In genomic region chr2:183564726-183565125, GRCh38 we compare ENCODE assay signal across 1 cellular context.
A peak's percentile ranks its signal among the peaks of the same experiment; 100 is the strongest.
TF ChIP-seq lines count a peak whose summit lies in the region.

No MANE protein-coding gene starts in this region.

TF ChIP-seq in GM12878, 131 proteins besides CTCF, POLR2A, EP300 and RAD21:
- no peak for TF ChIP-seq ZNF274 (IDR thresholded peaks at IDR 0.05; ENCODE audit: insufficient read depth, insufficient read length)
- no peak for TF ChIP-seq SMAD1 (IDR thresholded peaks at IDR 0.05; ENCODE audit: low read depth, partially characterized antibody)
- TF ChIP-seq NR2F1 (conservative IDR thresholded peaks at IDR 0.05), result 0 out of 2 replicates have a peak, but pooled peaks have one; percentile 25
- TF ChIP-seq BACH1 (IDR thresholded peaks at IDR 0.05; ENCODE audit: borderline replicate concordance), result no peak
- TF ChIP-seq MEF2A (IDR thresholded peaks at IDR 0.05; ENCODE audit: insufficient read depth, low read depth, low read length), result no peak
- peak; percentile 70 for TF ChIP-seq MTA2 (IDR thresholded peaks at IDR 0.05; ENCODE audit: low read depth)
- TF ChIP-seq EGR1 (IDR thresholded peaks at IDR 0.05; ENCODE audit: borderline replicate concordance in 1 of 2, low read depth in 2 of 2, low read length in 2 of 2), result no peak
- no peak for TF ChIP-seq SIX5 (IDR thresholded peaks at IDR 0.05; ENCODE audit: low read depth, low read length, severe bottlenecking)
